Comparison of ENCODE assay signal across 8 cellular contexts in genomic region chrX:72128881-72129280, GRCh38. TPM values are rescaled to one million over a fixed set of nuclear protein-coding genes. Genes with fewer than 3 reads are reported as not detected.
DNase-seq lines count a peak whose midpoint lies in the region; ATAC-seq and TF ChIP-seq lines count a peak whose summit lies in the region.

No MANE protein-coding gene starts in this region.

- TF ChIP-seq EP300 in upper lobe of left lung (IDR thresholded peaks at IDR 0.05) = no peak

- intact Hi-C loops in heart left ventricle (cut with DNase I) (loop anchor here in 7 of 10 donors (5.0 to 10.0 kb wide), 7 partner anchors 47 to 217 kb away; partner anchors contain the start of gene NHSL2 (in 2 of the 7)), Right ventricle myocardium inferior (cut with DNase I) (loop anchor here (10.0 kb wide), 1 partner anchor 214 kb away; the partner anchor contains the start of gene NHSL2)

- DNase-seq in heart left ventricle = no peak
- no peak for DNase-seq in Right ventricle myocardium inferior (ENCODE audit: missing footprints)
- DNase-seq in OCI-M1 (lab: John Stamatoyannopoulos, UW) = peak; percentile 1
- DNase-seq in fibroblast of pulmonary artery (ENCODE audit: low read depth) = peak; percentile 16
- DNase-seq in upper lobe of left lung = no peak

- TF ChIP-seq POLR2A in heart left ventricle (IDR thresholded peaks at IDR 0.05) (no peak), upper lobe of left lung (IDR thresholded peaks at IDR 0.05) (no peak)

- H3K4me1 ChIP-seq in heart left ventricle (peaks cover 0 to 71% (median 22%) of the 10 kb centered on the region in 12 donors), upper lobe of left lung (peaks cover 22 to 37% (median 29%) of the 10 kb centered on the region in 4 donors)

- H3K9me3 ChIP-seq in heart left ventricle (no peaks in the 10 kb centered on the region), upper lobe of left lung (no peaks in the 10 kb centered on the region)

- 53 to 69% (median 61%) methylated on average over 6 of the region's 6 CpGs for WGBS in heart left ventricle, 4 donors
- WGBS in upper lobe of left lung, 2 donors = 49 to 53% methylated on average over 4 to 6 of the region's 6 CpGs

- no peak overlapping the region for H3K4me3 ChIP-seq in heart left ventricle
- H3K4me3 ChIP-seq in fibroblast of pulmonary artery (replicated peaks; ENCODE audit: low read depth, low read length) = no peak overlapping the region
- H3K4me3 ChIP-seq in upper lobe of left lung = no peak overlapping the region

- H3K27me3 ChIP-seq in heart left ventricle (peaks cover 0 to 47% (median 0%) of the 10 kb centered on the region in 9 donors), upper lobe of left lung (peaks cover 0 to 3% (median 0%) of the 10 kb centered on the region in 4 donors)

- H3K27ac ChIP-seq in heart left ventricle = no peak overlapping the region
- H3K27ac ChIP-seq in upper lobe of left lung = no peak overlapping the region

- ATAC-seq in heart left ventricle = no peak
- ATAC-seq in Right ventricle myocardium inferior = no peak
- ATAC-seq in upper lobe of left lung (ENCODE audit: low FRiP score in 2 of 2) = no peak
- ATAC-seq in GM19328 (IDR thresholded peaks at IDR 0.05; ENCODE audit: unreplicated experiment) = no peak
- no peak for ATAC-seq in GM21786 (IDR thresholded peaks at IDR 0.05; ENCODE audit: unreplicated experiment)
- no peak for ATAC-seq in GM18873 (IDR thresholded peaks at IDR 0.05; ENCODE audit: low FRiP score, unreplicated experiment)

- TF ChIP-seq CTCF in heart left ventricle (IDR thresholded peaks at IDR 0.05) (peak in 8 of 12 donors; percentile 11 to 42 (median 22)), fibroblast of pulmonary artery (IDR thresholded peaks at IDR 0.05; ENCODE audit: low read length, missing control alignments) (peak; percentile 43), upper lobe of left lung (IDR thresholded peaks at IDR 0.05) (peak in 5 of 6 experiments; percentile 15 to 36 (median 22))

- H3K36me3 ChIP-seq in heart left ventricle (no peaks in the 10 kb centered on the region), upper lobe of left lung (no peaks in the 10 kb centered on the region)

RNA-seq across cellular contexts. Expression of gene RTL5, which starts 2.8 kb away (rescaled TPM):
- 1 to 10 TPM; 1.2 to 6.0 (median 2.7) TPM for total RNA-seq in heart left ventricle
- polyA plus RNA-seq in heart left ventricle = 1 to 10 TPM; 1.5 to 1.6 TPM
- total RNA-seq in Right ventricle myocardium inferior = 2.4 TPM
- 10 to 100 TPM in 2 of 6 donors, 1 to 10 TPM in 4; 2.7 to 15.7 (median 6.4) TPM for total RNA-seq in upper lobe of left lung

RNA-seq across cellular contexts. Expression of gene PIN4, which starts 52.7 kb away (rescaled TPM):
- total RNA-seq in heart left ventricle = 10 to 100 TPM in 5 of 9 donors, 1 to 10 TPM in 4; 8.4 to 13.1 (median 10.0) TPM
- polyA plus RNA-seq in heart left ventricle = 10 to 100 TPM; 16.5 to 41.5 TPM
- total RNA-seq in Right ventricle myocardium inferior = 12.0 TPM
- total RNA-seq in upper lobe of left lung = 10 to 100 TPM in 1 of 6 donors, 1 to 10 TPM in 5; 3.1 to 23.2 (median 7.2) TPM

Comparison
In these comparisons a context has a peak if more than half of its experiments do, and no peak if none do; other contexts are left out.
1. DNase-seq: peak in OCI-M1 (single experiment) and fibroblast of pulmonary artery (single experiment); none in heart left ventricle (0 of 5), Right ventricle myocardium inferior (single experiment) and upper lobe of left lung (0 of 2).
2. Peak in every context shown above with its lines, with median percentiles within 50 percentile points of each other: CTCF ChIP-seq.